ENCODE assay signal across 16 cellular contexts in genomic region chr14:61381589-61381988, GRCh38.
DNase-seq lines count a peak whose midpoint lies in the region; ATAC-seq, FAIRE-seq and TF ChIP-seq lines count a peak whose summit lies in the region.
"Had no signal": no experiment of that assay in that cellular context is flagged by ENCODE, and none has a peak within 500 bp of the region (broad histone marks: within the 10 kb centered on the region; RNA-seq: fewer than 3 reads in every experiment).

No MANE protein-coding gene starts in this region.

- H3K9me3 Mint-ChIP-seq in activated naive CD8-positive, alpha-beta T cell treated with anti-CD3 and anti-CD28 coated beads, Interleukin-2, amount 10 ng/mL, durations not matched to agents 7 days and 5 days: peaks cover under 1% of the 10 kb centered on the region
- peaks cover 0 to 6% (median 3%) of the 10 kb centered on the region in 9 donors for H3K9me3 Mint-ChIP-seq in naive thymus-derived CD8-positive, alpha-beta T cell

- DNase-seq in DMS 273 (lab: John Stamatoyannopoulos, UW; ENCODE audit: unreplicated experiment) (peak; percentile 89), HTR-8/SVneo (ENCODE audit: insufficient read length, low spot score) (no peak), DMS53 treated with DMSO at 0.1 percent for 48 hours (lab: John Stamatoyannopoulos, UW; ENCODE audit: unreplicated experiment) (no peak), dedifferentiated amniotic fluid mesenchymal stem cell (ENCODE audit: extremely low spot score) (no peak), GM13977 (ENCODE audit: low spot score) (no peak), LoVo (ENCODE audit: low spot score) (no peak)
- no peak for DNase-seq in activated naive CD8-positive, alpha-beta T cell treated with anti-CD3 and anti-CD28 coated beads, Interleukin-2, amount 10 ng/mL, durations not matched to agents 7 days and 5 days
- DNase-seq in naive thymus-derived CD8-positive, alpha-beta T cell: no peak
- DNase-seq: activated CD4-positive, alpha-beta T cell treated with anti-CD3 and anti-CD28 coated beads, Interleukin-2, amount 50 U/mL, for 4 hours; activated naive CD4-positive, alpha-beta T cell treated with Interleukin-2 at 50 U/mL for 16 hours; left ventricle myocardium superior; NCI-H524 treated with DMSO at 0.1 percent for 48 hours; right lobe of liver had no signal

- in situ Hi-C loops in GM13977 (cut with MboI; ENCODE audit: low pct_unique_long_range_greater_than_20kb, low sequenced_read_pairs, unreplicated experiment): no loop called here

- peaks cover 32% of the 10 kb centered on the region for H3K36me3 Mint-ChIP-seq in activated naive CD8-positive, alpha-beta T cell treated with anti-CD3 and anti-CD28 coated beads, Interleukin-2, amount 10 ng/mL, durations not matched to agents 7 days and 5 days
- H3K36me3 Mint-ChIP-seq in naive thymus-derived CD8-positive, alpha-beta T cell: peaks cover under 1 to 20% (median 8%) of the 10 kb centered on the region in 3 donors

- no peak for TF ChIP-seq CTCF in GM13977 (IDR thresholded peaks at IDR 0.05; ENCODE audit: extremely low read depth, insufficient read depth, missing control alignments)

- no peak overlapping the region for H3K4me3 Mint-ChIP-seq in activated naive CD8-positive, alpha-beta T cell treated with anti-CD3 and anti-CD28 coated beads, Interleukin-2, amount 10 ng/mL, durations not matched to agents 7 days and 5 days
- H3K4me3 Mint-ChIP-seq in naive thymus-derived CD8-positive, alpha-beta T cell: peak overlapping the region in 6 of 10 donors; percentile 47 to 82 (median 73)
- H3K4me3 Mint-ChIP-seq: neural crest cell; T-helper 1 cell treated with Interleukin-12 subunit alpha and Interleukin-12 subunit beta and Interleukin-4 antibody, amounts not matched to agents 30 μg/mL and 1 μg/mL, for 36 hours had no signal

- POLR2A ChIA-PET in activated naive CD8-positive, alpha-beta T cell treated with anti-CD3 and anti-CD28 coated beads, Interleukin-2, amount 10 ng/mL, durations not matched to agents 7 days and 5 days (lab: Charles Lee): interaction anchor here (1.3 kb wide), 1 partner anchor 60 kb away, joined by 4 read pairs; the partner anchor contains the start of gene PRKCH
- POLR2A ChIA-PET in naive thymus-derived CD8-positive, alpha-beta T cell (lab: Charles Lee): interaction anchor here (0.8 to 2.0 kb wide), 4 partner anchors 24 to 314 kb away, joined by 3 to 4 read pairs (median 4); partner anchors contain the start of gene HIF1A

- ATAC-seq in activated naive CD8-positive, alpha-beta T cell treated with anti-CD3 and anti-CD28 coated beads, Interleukin-2, amount 10 ng/mL, durations not matched to agents 7 days and 5 days (ENCODE audit: low read depth): no peak
- no peak for ATAC-seq in naive thymus-derived CD8-positive, alpha-beta T cell
- ATAC-seq: left ventricle myocardium superior, right lobe of liver had no signal

- peak; percentile 93 for FAIRE-seq in HTR-8/SVneo (lab: Jason Lieb, UNC)
- FAIRE-seq: G401.6 had no signal

- peaks cover 63% of the 10 kb centered on the region for H3K4me1 Mint-ChIP-seq in activated naive CD8-positive, alpha-beta T cell treated with anti-CD3 and anti-CD28 coated beads, Interleukin-2, amount 10 ng/mL, durations not matched to agents 7 days and 5 days
- peaks cover 0 to 41% (median 0%) of the 10 kb centered on the region in 4 donors for H3K4me1 Mint-ChIP-seq in naive thymus-derived CD8-positive, alpha-beta T cell
- H3K4me1 Mint-ChIP-seq: neural crest cell had no signal

- H3K27ac Mint-ChIP-seq in activated naive CD8-positive, alpha-beta T cell treated with anti-CD3 and anti-CD28 coated beads, Interleukin-2, amount 10 ng/mL, durations not matched to agents 7 days and 5 days: peak overlapping the region; percentile 44
- peak overlapping the region in 6 of 10 donors; percentile 68 to 93 (median 89) for H3K27ac Mint-ChIP-seq in naive thymus-derived CD8-positive, alpha-beta T cell
- H3K27ac Mint-ChIP-seq: T-helper 1 cell treated with Interleukin-12 subunit alpha and Interleukin-12 subunit beta and Interleukin-4 antibody, amounts not matched to agents 30 μg/mL and 1 μg/mL, for 36 hours had no signal

- no peaks in the 10 kb centered on the region for H3K27me3 Mint-ChIP-seq in activated naive CD8-positive, alpha-beta T cell treated with anti-CD3 and anti-CD28 coated beads, Interleukin-2, amount 10 ng/mL, durations not matched to agents 7 days and 5 days
- H3K27me3 Mint-ChIP-seq in naive thymus-derived CD8-positive, alpha-beta T cell: no peaks in the 10 kb centered on the region
